16 cellular contexts compared by ENCODE assay signal in genomic region chr4:172142331-172142738, GRCh38.
DNase-seq lines count a peak whose midpoint lies in the region; ATAC-seq, FAIRE-seq and TF ChIP-seq lines count a peak whose summit lies in the region.
"Had no signal": no experiment of that assay in that cellular context is flagged by ENCODE, and none has a peak within 500 bp of the region (broad histone marks: within the 10 kb centered on the region; RNA-seq: fewer than 3 reads in every experiment).

No MANE protein-coding gene starts in this region.

- no peaks in the 10 kb centered on the region for H3K27me3 ChIP-seq in kidney epithelial cell (ENCODE audit: control insufficient read depth, insufficient read depth, low read length)
- H3K27me3 ChIP-seq in right lobe of liver: no peaks in the 10 kb centered on the region

- ATAC-seq in right lobe of liver (no peak), HG02763 (IDR thresholded peaks at IDR 0.05; ENCODE audit: unreplicated experiment) (no peak)
- no peak for ATAC-seq in stimulated activated naive CD8-positive, alpha-beta T cell treated with anti-CD3 and anti-CD28 coated beads, Interleukin-15, Interleukin-2, amounts not matched to agents 100 U/mL and 50 U/mL, for 24 hours
- ATAC-seq: stimulated activated memory B cell treated with anti-CD40 and anti-IgM and Interleukin-4, amounts not matched to agents 10 μg/mL and 1 μg/mL and 100 μg/mL, for 72 hours; WTC11 had no signal

- H3K36me3 ChIP-seq in kidney epithelial cell (ENCODE audit: control insufficient read depth, insufficient read depth, low read length) (no peaks in the 10 kb centered on the region), right lobe of liver (no peaks in the 10 kb centered on the region)

- 17% methylated on average over 2 of the region's 2 CpGs for WGBS in right lobe of liver (ENCODE audit: insufficient coverage, low coverage, low lambda C conversion rate, missing lambda C conversion rate)

- FAIRE-seq in GM12891 (lab: Jason Lieb, UNC): no peak
- FAIRE-seq: islet of Langerhans had no signal

- intact Hi-C loops in right lobe of liver (cut with DNase I): no loop called here

- DNase-seq in AG10803 (ENCODE audit: low read depth) (peak; percentile 69), LHCN-M2 (ENCODE audit: low read depth) (peak; percentile 54), astrocyte of the spinal cord (ENCODE audit: low read depth, low spot score) (peak; percentile 57), kidney epithelial cell (ENCODE audit: low read depth) (peak; percentile 34), right lobe of liver (no peak), GM12891 (ENCODE audit: insufficient read length, low spot score) (no peak)
- DNase-seq in stimulated activated naive CD8-positive, alpha-beta T cell treated with anti-CD3 and anti-CD28 coated beads, Interleukin-15, Interleukin-2, amounts not matched to agents 100 U/mL and 50 U/mL, for 24 hours: no peak
- DNase-seq: activated naive CD4-positive, alpha-beta T cell; effector CD4-positive, alpha-beta T cell; GOT3; NCI-H1105 treated with DMSO at 0.1 percent for 48 hours; NCI-H446 had no signal

- H3K4me1 ChIP-seq in right lobe of liver: no peaks in the 10 kb centered on the region

- H3K27ac ChIP-seq in right lobe of liver: no peak overlapping the region

- in situ Hi-C loops in astrocyte of the spinal cord (cut with HindIII; ENCODE audit: low sequenced_read_pairs): no loop called here

- H3K9me3 ChIP-seq in right lobe of liver: no peaks in the 10 kb centered on the region

- TF ChIP-seq POLR2A in right lobe of liver (IDR thresholded peaks at IDR 0.05): no peak
- no peak for TF ChIP-seq POLR2A in GM12891 (IDR thresholded peaks at IDR 0.05; ENCODE audit: low read depth, low read length)

- H3K4me3 ChIP-seq in AG10803 (ENCODE audit: low read length): no peak overlapping the region
- no peak overlapping the region for H3K4me3 ChIP-seq in astrocyte of the spinal cord (ENCODE audit: low read depth, low read length)
- no peak overlapping the region for H3K4me3 ChIP-seq in kidney epithelial cell (ENCODE audit: low read depth, low read length)
- H3K4me3 ChIP-seq in right lobe of liver: no peak overlapping the region

- TF ChIP-seq CTCF in AG10803 (conservative IDR thresholded peaks at IDR 0.05; ENCODE audit: low read length) (no peak), astrocyte of the spinal cord (IDR thresholded peaks at IDR 0.05; ENCODE audit: low read depth, low read length) (no peak), kidney epithelial cell (IDR thresholded peaks at IDR 0.05; ENCODE audit: insufficient read depth, low read length, poor library complexity, severe bottlenecking) (no peak), right lobe of liver (IDR thresholded peaks at IDR 0.05) (no peak)

TF ChIP-seq in GM12891, 5 proteins besides CTCF, POLR2A, EP300 and RAD21:
- TF ChIP-seq POLR2AphosphoS5 (IDR thresholded peaks at IDR 0.05; ENCODE audit: low read depth, low read length) (no peak), PAX5 (IDR thresholded peaks at IDR 0.05; ENCODE audit: insufficient read depth, low read length, severe bottlenecking) (no peak), TAF1 (IDR thresholded peaks at IDR 0.05; ENCODE audit: low read depth, low read length) (no peak), SPI1 (IDR thresholded peaks at IDR 0.05; ENCODE audit: low read depth, low read length) (no peak), POU2F2 (IDR thresholded peaks at IDR 0.05; ENCODE audit: low read depth, low read length) (no peak)

Comparison
In these comparisons a context has a peak if more than half of its experiments do, and no peak if none do; other contexts are left out.
1. DNase-seq: peak in AG10803 (single experiment), LHCN-M2 (single experiment), astrocyte of the spinal cord (single experiment) and kidney epithelial cell (single experiment); none in right lobe of liver (0 of 3), stimulated activated naive CD8-positive, alpha-beta T cell treated with anti-CD3 and anti-CD28 coated beads, Interleukin-15, Interleukin-2, amounts not matched to agents 100 U/mL and 50 U/mL, for 24 hours (single experiment) and GM12891 (single experiment).